ENCODE assay signal across 9 cellular contexts in the genomic region with DNA sequence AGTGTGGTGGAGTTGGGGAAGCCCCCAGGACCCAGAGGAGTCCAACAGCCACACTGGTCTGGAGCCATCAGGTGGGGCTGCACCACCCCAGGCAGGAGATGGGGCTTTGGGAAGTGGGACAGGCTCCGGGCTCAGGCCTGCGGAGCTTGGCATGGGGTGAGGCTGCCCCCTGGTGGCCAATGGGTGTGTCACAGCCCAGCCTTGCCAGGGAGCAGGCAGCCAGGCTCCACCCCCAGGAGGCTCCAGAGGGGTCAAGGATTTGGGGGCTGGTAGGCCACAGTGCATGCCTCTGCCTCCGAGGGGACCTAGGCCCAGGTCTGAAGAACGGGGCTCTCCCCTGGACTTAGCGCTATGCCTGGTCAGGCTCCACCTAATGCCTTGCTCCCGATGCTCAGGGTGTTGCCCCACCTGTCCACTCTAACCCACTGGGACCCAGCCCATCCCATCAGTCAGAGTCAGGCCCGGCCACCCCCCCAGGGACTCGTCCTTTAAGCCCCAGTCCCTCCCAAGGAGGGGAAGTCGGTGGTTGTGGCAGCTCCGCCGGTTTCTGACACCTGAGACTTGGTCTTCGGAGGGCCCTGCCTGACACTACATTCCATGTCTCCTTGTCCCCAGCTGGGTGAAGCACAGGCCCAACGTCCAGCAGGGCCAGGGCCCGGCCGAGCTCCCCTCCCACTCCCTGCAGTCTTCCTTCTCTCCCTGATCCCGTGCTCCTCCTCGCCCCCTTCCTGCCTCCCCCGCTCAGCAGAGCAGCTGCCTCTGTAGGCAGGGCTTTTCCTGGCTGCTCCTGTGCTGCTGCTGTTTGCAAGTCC. TPM values are rescaled to one million over a fixed set of nuclear protein-coding genes. Genes with fewer than 3 reads are reported as not detected.
DNase-seq lines count a peak whose midpoint lies in the region; ATAC-seq and TF ChIP-seq lines count a peak whose summit lies in the region.
"Had no signal": no experiment of that assay in that cellular context is flagged by ENCODE, and none has a peak within 500 bp of the region (broad histone marks: within the 10 kb centered on the region; RNA-seq: fewer than 3 reads in every experiment).

No MANE protein-coding gene starts in this region.

- H3K27ac Mint-ChIP-seq in CD4-positive, alpha-beta T cell: no peak overlapping the region
- H3K27ac Mint-ChIP-seq: activated naive CD8-positive, alpha-beta T cell had no signal

- H3K4me3 ChIP-seq in adipocyte (ENCODE audit: low read length) (no peak overlapping the region), retinal pigment epithelial cell (ENCODE audit: low read length) (no peak overlapping the region)

- H3K27me3 Mint-ChIP-seq in CD4-positive, alpha-beta T cell: no peaks in the 10 kb centered on the region
- H3K27me3 Mint-ChIP-seq: activated naive CD8-positive, alpha-beta T cell had no signal

- POLR2A ChIA-PET in CD4-positive, alpha-beta T cell (lab: Charles Lee): interaction anchor here (0.6 kb wide), 1 partner anchor 431 kb away, joined by 3 read pairs; no protein-coding TSS in a partner anchor

- no peaks in the 10 kb centered on the region for H3K4me1 ChIP-seq in adipocyte (ENCODE audit: control insufficient read depth, insufficient read depth, low read length)

- DNase-seq in CD4-positive, alpha-beta T cell: peak; percentile 60 to 87 (median 76)
- DNase-seq in HT-29 (ENCODE audit: low spot score) (peak; percentile 71), SW480 (ENCODE audit: low spot score) (peak; percentile 33), adipocyte (ENCODE audit: low read depth) (peak; percentile 86), left ventricle myocardium superior (peak; percentile 90), retinal pigment epithelial cell (ENCODE audit: low read depth) (no peak), NCI-H2029 treated with DMSO at 0.1 percent for 48 hours (lab: John Stamatoyannopoulos, UW) (no peak)

- no peaks in the 10 kb centered on the region for H3K9me3 Mint-ChIP-seq in CD4-positive, alpha-beta T cell

- H3K36me3 ChIP-seq in adipocyte (ENCODE audit: control insufficient read depth, insufficient read depth, low read length, severe bottlenecking): no peaks in the 10 kb centered on the region

- no peaks in the 10 kb centered on the region for H3K9me3 ChIP-seq in CD4-positive, alpha-beta T cell (ENCODE audit: control insufficient read depth, low read length)
- no peaks in the 10 kb centered on the region for H3K9me3 ChIP-seq in adipocyte (ENCODE audit: control insufficient read depth, low read length)

- H3K9ac ChIP-seq in adipocyte (ENCODE audit: low read length): no peak overlapping the region

- H3K27me3 ChIP-seq in CD4-positive, alpha-beta T cell (ENCODE audit: control insufficient read depth, insufficient read depth, low read length): no peaks in the 10 kb centered on the region
- peaks cover 5% of the 10 kb centered on the region for H3K27me3 ChIP-seq in adipocyte (replicated peaks; ENCODE audit: control insufficient read depth, insufficient read depth, low read length)

- ATAC-seq in CD4-positive, alpha-beta T cell (ENCODE audit: poor library complexity): peak; percentile 99
- ATAC-seq in GM19324 (IDR thresholded peaks at IDR 0.05; ENCODE audit: low FRiP score, unreplicated experiment): peak; percentile 59
- peak; percentile 80 for ATAC-seq in left ventricle myocardium superior

- TF ChIP-seq CTCF in CD4-positive, alpha-beta T cell (IDR thresholded peaks at IDR 0.05): peak; percentile 93
- TF ChIP-seq CTCF in retinal pigment epithelial cell (conservative IDR thresholded peaks at IDR 0.05; ENCODE audit: low read depth, low read length): peak; percentile 90

- peaks cover 5% of the 10 kb centered on the region for H3K4me1 Mint-ChIP-seq in CD4-positive, alpha-beta T cell (ENCODE audit: low read depth)

- CTCF ChIA-PET in CD4-positive, alpha-beta T cell (lab: Charles Lee): interaction anchor here (0.5 to 1.1 kb wide), 12 partner anchors 10 to 866 kb away, joined by 3 to 5 read pairs (median 4); a partner anchor contains a TSS

- intact Hi-C loops in CD4-positive, alpha-beta T cell (cut with DNase I, micrococcal nuclease): loop anchor here (1.0 to 10.0 kb wide), 5 partner anchors 365 to 965 kb away; no protein-coding TSS in a partner anchor
- intact Hi-C loops in left ventricle myocardium superior (cut with micrococcal nuclease): loop anchor here (10.0 kb wide), 1 partner anchor 835 kb away; no protein-coding TSS in a partner anchor

- H3K27ac ChIP-seq in CD4-positive, alpha-beta T cell (ENCODE audit: low read depth, low read length): no peak overlapping the region

- no peaks in the 10 kb centered on the region for H3K36me3 Mint-ChIP-seq in CD4-positive, alpha-beta T cell (ENCODE audit: low read depth)
- H3K36me3 Mint-ChIP-seq: activated naive CD8-positive, alpha-beta T cell had no signal

- no peak overlapping the region for H3K4me3 Mint-ChIP-seq in CD4-positive, alpha-beta T cell
- H3K4me3 Mint-ChIP-seq: activated naive CD8-positive, alpha-beta T cell had no signal

RNA-seq across cellular contexts. Expression of a gene that starts 11.3 kb away (rescaled TPM):
- total RNA-seq in CD4-positive, alpha-beta T cell: 10 to 100 TPM; 34.1 to 37.4 TPM
- 6.4 and 8.0 TPM in 2 replicates for total RNA-seq in HT-29 (2014; rRNA removed; shearing (Covaris generic))
- total RNA-seq in left ventricle myocardium superior: 23.1 TPM

Comparison
In these comparisons a context has a peak if more than half of its experiments do, and no peak if none do; other contexts are left out.
1. DNase-seq: peak in CD4-positive, alpha-beta T cell (10 of 10), HT-29 (single experiment), SW480 (single experiment), adipocyte (single experiment) and left ventricle myocardium superior (single experiment); none in retinal pigment epithelial cell (single experiment) and NCI-H2029 treated with DMSO at 0.1 percent for 48 hours (single experiment).
2. Peak in every context shown above with its lines, with median percentiles within 50 percentile points of each other: ATAC-seq.